38 cellular contexts compared by ENCODE assay signal in the genomic region with DNA sequence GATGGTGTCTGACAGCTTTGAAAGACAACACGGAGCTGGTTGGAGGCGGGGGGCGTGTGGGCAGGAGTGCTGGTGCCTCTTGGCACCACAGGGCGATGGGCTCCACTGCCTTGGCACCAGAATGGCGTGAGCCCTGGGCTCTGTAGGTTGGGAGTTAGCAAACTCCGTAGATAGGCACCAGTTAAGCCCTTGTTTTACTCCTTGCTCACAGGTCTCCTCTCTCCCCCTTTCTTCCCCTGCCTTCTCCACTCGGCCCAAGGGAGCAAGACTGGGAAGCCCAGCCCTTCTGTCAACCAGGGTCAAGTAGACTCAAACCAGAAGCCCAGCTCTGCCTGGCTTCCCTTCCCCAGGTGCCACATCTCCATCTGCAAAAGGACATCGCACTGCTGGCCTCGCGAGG.
"Had no signal": no experiment of that assay in that cellular context is flagged by ENCODE, and none has a peak within 500 bp of the region (broad histone marks: within the 10 kb centered on the region; RNA-seq: fewer than 3 reads in every experiment).

No MANE protein-coding gene starts in this region.

- H3K4me1 ChIP-seq: adrenal gland, ascending aorta, breast epithelium had no signal

- H3K36me3 ChIP-seq: adrenal gland, ascending aorta, brain microvascular endothelial cell, breast epithelium, cardiac muscle cell had no signal

- H3K27me3 ChIP-seq: adrenal gland, ascending aorta, body of pancreas, brain microvascular endothelial cell, breast epithelium, cardiac muscle cell had no signal

- H3K36me3 Mint-ChIP-seq: activated naive CD4-positive, alpha-beta T cell treated with anti-CD3 and anti-CD28 coated beads, Interleukin-2, amount 10 ng/mL, durations not matched to agents 7 days and 5 days; activated naive CD4-positive, alpha-beta T cell treated with anti-CD3 and anti-CD28 coated beads, Interleukin-2, amount 50 U/mL, for 24 hours; activated naive CD8-positive, alpha-beta T cell; activated naive CD8-positive, alpha-beta T cell treated with anti-CD3 and anti-CD28 coated beads for 36 hours; brain had no signal

- H3K4me1 Mint-ChIP-seq: activated naive CD4-positive, alpha-beta T cell treated with anti-CD3 and anti-CD28 coated beads, Interleukin-2, amount 10 ng/mL, durations not matched to agents 7 days and 5 days; activated naive CD8-positive, alpha-beta T cell treated with anti-CD3 and anti-CD28 coated beads for 36 hours; activated naive CD8-positive, alpha-beta T cell treated with anti-CD3 and anti-CD28 coated beads, Interleukin-2, amount 50 U/mL, for 24 hours had no signal

- H3K9me3 ChIP-seq: adrenal gland, ascending aorta, body of pancreas, breast epithelium had no signal

- H3K27ac Mint-ChIP-seq: activated naive CD4-positive, alpha-beta T cell treated with anti-CD3 and anti-CD28 coated beads for 36 hours; activated naive CD4-positive, alpha-beta T cell treated with anti-CD3 and anti-CD28 coated beads, Interleukin-2, amount 10 ng/mL, durations not matched to agents 7 days and 5 days; activated naive CD4-positive, alpha-beta T cell treated with anti-CD3 and anti-CD28 coated beads, Interleukin-2, amount 50 U/mL, for 24 hours; activated naive CD4-positive, alpha-beta T cell treated with anti-CD3 and anti-CD28 coated beads, Interleukin-2, amount 50 U/mL, for 72 hours; activated naive CD8-positive, alpha-beta T cell; activated naive CD8-positive, alpha-beta T cell treated with anti-CD3 and anti-CD28 coated beads for 36 hours; activated naive CD8-positive, alpha-beta T cell treated with anti-CD3 and anti-CD28 coated beads, Interleukin-2, amount 10 ng/mL, durations not matched to agents 7 days and 5 days; activated naive CD8-positive, alpha-beta T cell treated with anti-CD3 and anti-CD28 coated beads, Interleukin-2, amount 50 U/mL, for 24 hours; activated T-cell treated with anti-CD3 and anti-CD28 coated beads, Interleukin-2, amount 50 U/mL, for 24 hours; activated T-cell treated with anti-CD3 and anti-CD28 coated beads, Interleukin-2, amount 50 U/mL, for 72 hours; activated T-helper 1 cell treated with anti-CD3 and anti-CD28 coated beads, Interleukin-12 subunit alpha, Interleukin-12 subunit beta, Interleukin-2, Interleukin-4 antibody, amounts not matched to agents 30 ng/mL and 10 ng/mL and 1 ng/mL, durations not matched to agents 14 hours and 24 hours and 36 hours; activated T-helper 17 cell treated with anti-CD3 and anti-CD28 coated beads, Interleukin-2, amount 50 U/mL, for 72 hours; activated T-helper 2 cell treated with anti-CD3 and anti-CD28 coated beads, Interferon-gamma antibody, Interleukin-2, Interleukin-4, amounts not matched to agents 10 μg/mL and 5 μg/mL and 100 μg/mL, durations not matched to agents 14 hours and 24 hours and 36 hours had no signal

- H3K27ac ChIP-seq: adrenal gland, ascending aorta, body of pancreas, brain microvascular endothelial cell, breast epithelium, cardiac muscle cell had no signal

- DNase-seq: activated effector memory CD4-positive, alpha-beta T cell treated with anti-CD3 and anti-CD28 coated beads, Interleukin-2, amount 50 U/mL, for 16 hours; activated effector memory CD4-positive, alpha-beta T cell treated with Interleukin-2 at 50 U/mL for 16 hours; activated gamma-delta T cell; activated gamma-delta T cell treated with Interleukin-2 at 50 U/mL for 16 hours; activated naive CD4-positive, alpha-beta T cell; activated naive CD4-positive, alpha-beta T cell treated with anti-CD3 and anti-CD28 coated beads for 36 hours; activated naive CD4-positive, alpha-beta T cell treated with anti-CD3 and anti-CD28 coated beads, Interleukin-2, amount 10 ng/mL, durations not matched to agents 7 days and 5 days; activated naive CD4-positive, alpha-beta T cell treated with anti-CD3 and anti-CD28 coated beads, Interleukin-2, amount 50 U/mL, for 16 hours; activated naive CD4-positive, alpha-beta T cell treated with Interleukin-2 at 50 U/mL for 16 hours; activated naive CD8-positive, alpha-beta T cell treated with anti-CD3 and anti-CD28 coated beads for 36 hours; activated naive CD8-positive, alpha-beta T cell treated with anti-CD3 and anti-CD28 coated beads, Interleukin-2, amount 10 ng/mL, durations not matched to agents 7 days and 5 days; activated naive CD8-positive, alpha-beta T cell treated with anti-CD3 and anti-CD28 coated beads, Interleukin-2, amount 50 U/mL, for 24 hours; activated T-cell treated with anti-CD3 and anti-CD28 coated beads, Interleukin-2, amount 50 U/mL, for 1 hour; activated T-cell treated with anti-CD3 and anti-CD28 coated beads, Interleukin-2, amount 50 U/mL, for 24 hours; activated T-cell treated with anti-CD3 and anti-CD28 coated beads, Interleukin-2, amount 50 U/mL, for 4 hours; activated T-cell treated with anti-CD3 and anti-CD28 coated beads, Interleukin-2, amount 50 U/mL, for 48 hours; activated T-cell treated with anti-CD3 and anti-CD28 coated beads, Interleukin-2, amount 50 U/mL, for 72 hours; adrenal gland; amniotic stem cell; amygdala; anterior cingulate cortex; aorta; body of pancreas; brain microvascular endothelial cell; caudate nucleus; central memory CD4-positive, alpha-beta T cell; cerebellar nuclear complex had no signal

- H3K27me3 Mint-ChIP-seq: activated naive CD4-positive, alpha-beta T cell treated with anti-CD3 and anti-CD28 coated beads, Interleukin-2, amount 50 U/mL, for 24 hours; activated naive CD8-positive, alpha-beta T cell; activated T-cell treated with anti-CD3 and anti-CD28 coated beads, Interleukin-2, amount 50 U/mL, for 24 hours; activated T-helper 17 cell treated with anti-CD3 and anti-CD28 coated beads, Interleukin-2, amount 50 U/mL, for 72 hours; central memory CD8-positive, alpha-beta T cell had no signal

- H3K4me3 ChIP-seq: adrenal gland, ascending aorta, body of pancreas, breast epithelium, cardiac muscle cell had no signal

- H3K9me3 Mint-ChIP-seq: activated naive CD4-positive, alpha-beta T cell treated with anti-CD3 and anti-CD28 coated beads, Interleukin-2, amount 50 U/mL, for 24 hours; activated T-cell treated with anti-CD3 and anti-CD28 coated beads, Interleukin-2, amount 50 U/mL, for 24 hours; activated T-cell treated with anti-CD3 and anti-CD28 coated beads, Interleukin-2, amount 50 U/mL, for 4 hours; central memory CD8-positive, alpha-beta T cell had no signal

- H3K4me3 Mint-ChIP-seq: activated naive CD4-positive, alpha-beta T cell treated with anti-CD3 and anti-CD28 coated beads for 36 hours; activated naive CD4-positive, alpha-beta T cell treated with anti-CD3 and anti-CD28 coated beads, Interleukin-2, amount 10 ng/mL, durations not matched to agents 7 days and 5 days; activated naive CD4-positive, alpha-beta T cell treated with anti-CD3 and anti-CD28 coated beads, Interleukin-2, amount 50 U/mL, for 24 hours; activated naive CD8-positive, alpha-beta T cell; activated naive CD8-positive, alpha-beta T cell treated with anti-CD3 and anti-CD28 coated beads for 36 hours; activated naive CD8-positive, alpha-beta T cell treated with anti-CD3 and anti-CD28 coated beads, Interleukin-2, amount 10 ng/mL, durations not matched to agents 7 days and 5 days; activated naive CD8-positive, alpha-beta T cell treated with anti-CD3 and anti-CD28 coated beads, Interleukin-2, amount 50 U/mL, for 24 hours; activated T-cell treated with anti-CD3 and anti-CD28 coated beads, Interleukin-2, amount 50 U/mL, for 24 hours; activated T-cell treated with anti-CD3 and anti-CD28 coated beads, Interleukin-2, amount 50 U/mL, for 4 hours; activated T-cell treated with anti-CD3 and anti-CD28 coated beads, Interleukin-2, amount 50 U/mL, for 72 hours; activated T-helper 1 cell treated with anti-CD3 and anti-CD28 coated beads, Interleukin-12 subunit alpha, Interleukin-12 subunit beta, Interleukin-2, Interleukin-4 antibody, amounts not matched to agents 30 ng/mL and 10 ng/mL and 1 ng/mL, durations not matched to agents 14 hours and 24 hours and 36 hours; activated T-helper 17 cell treated with anti-CD3 and anti-CD28 coated beads, Interleukin-2, amount 50 U/mL, for 72 hours; brain; central memory CD8-positive, alpha-beta T cell had no signal
